Comparison of ENCODE assay signal across 27 cellular contexts in genomic region chr6:1290805-1291204, GRCh38. TPM values are rescaled to one million over a fixed set of nuclear protein-coding genes. Genes with fewer than 3 reads are reported as not detected.
"Had no signal": no experiment of that assay in that cellular context is flagged by ENCODE, and none has a peak within 500 bp of the region (broad histone marks: within the 10 kb centered on the region; RNA-seq: fewer than 3 reads in every experiment).

No MANE protein-coding gene starts in this region.

- H3K4me1 Mint-ChIP-seq: IgD-negative memory B cell had no signal

- H3K9me3 ChIP-seq: MG63, SJSA1 had no signal

- FAIRE-seq: RCC 7860 had no signal

- H3K36me3 ChIP-seq: MG63, SJSA1 had no signal

- H3K9ac ChIP-seq: KMS-11 had no signal

- ATAC-seq: K562 had no signal

- H3K27me3 ChIP-seq: MG63, SJSA1 had no signal

- DNase-seq: Kasumi-1, MG63, NCI-H1092, NCI-H1105 treated with DMSO at 0.1 percent for 48 hours, NCI-H1417 treated with DMSO at 0.1 percent for 48 hours, NCI-H146, NCI-H1694 treated with DMSO at 0.1 percent for 48 hours, NCI-H1930, NCI-H2081, NCI-H2107, NCI-H2171, NCI-H226, NCI-H446, NCI-H510A, NCI-H524 treated with DMSO at 0.1 percent for 48 hours, NCI-H69, NCI-H774, Right ventricle myocardium superior, RPMI8226, SIG-M5 had no signal

- H3K4me3 ChIP-seq: K562, MG63, SJSA1, SK-N-MC had no signal

- H3K27ac ChIP-seq: KMS-11, SJSA1, SK-N-MC had no signal

- H3K4me3 Mint-ChIP-seq: IgD-negative memory B cell had no signal

- H3K4me2 ChIP-seq: KMS-11 had no signal

- H3K27ac Mint-ChIP-seq: IgD-negative memory B cell had no signal

RNA-seq across cellular contexts. Expression of gene FOXQ1, which starts 21.1 kb away (rescaled TPM):
- total RNA-seq: HT1080, K562, Right ventricle myocardium superior had no signal
- polyA plus RNA-seq: IgD-negative memory B cell, K562 had no signal
